Comparison of ENCODE assay signal across 29 cellular contexts in genomic region chr2:46273919-46274318, GRCh38. TPM values are rescaled to one million over a fixed set of nuclear protein-coding genes. Genes with fewer than 3 reads are reported as not detected.
DNase-seq lines count a peak whose midpoint lies in the region; ATAC-seq, FAIRE-seq and TF ChIP-seq lines count a peak whose summit lies in the region.
"Had no signal": no experiment of that assay in that cellular context is flagged by ENCODE, and none has a peak within 500 bp of the region (broad histone marks: within the 10 kb centered on the region; RNA-seq: fewer than 3 reads in every experiment).

No MANE protein-coding gene starts in this region.

- TF ChIP-seq CTCF in left ventricle myocardium inferior (IDR thresholded peaks at IDR 0.05; ENCODE audit: borderline replicate concordance) (no peak), endothelial cell of umbilical vein (IDR thresholded peaks at IDR 0.05; ENCODE audit: extremely low read depth in 1 of 2, insufficient read depth in 1 of 2, low read depth in 1 of 2, low read length in 2 of 2) (no peak), lower lobe of right lung (IDR thresholded peaks at IDR 0.05) (no peak), upper lobe of left lung (IDR thresholded peaks at IDR 0.05) (no peak)

- H3K36me3 ChIP-seq in left ventricle myocardium inferior: no peaks in the 10 kb centered on the region
- H3K36me3 ChIP-seq in endothelial cell of umbilical vein (ENCODE audit: control insufficient read depth in 2 of 2, extremely low read depth in 1 of 2, insufficient read depth in 2 of 2, low read length in 2 of 2): no peaks in the 10 kb centered on the region
- no peaks in the 10 kb centered on the region for H3K36me3 ChIP-seq in lower lobe of right lung
- no peaks in the 10 kb centered on the region for H3K36me3 ChIP-seq in upper lobe of left lung
- H3K36me3 ChIP-seq: adrenal gland, BE2C, breast epithelium, HAP-1 had no signal

- CTCF ChIA-PET in endothelial cell of umbilical vein (lab: Charles Lee): interaction anchor here (0.7 to 2.3 kb wide), 13 partner anchors 10 to 280 kb away, joined by 3 to 9 read pairs (median 3); partner anchors contain the start of gene EPAS1

- no peak overlapping the region for H2AFZ ChIP-seq in endothelial cell of umbilical vein (ENCODE audit: low read depth, low read length)
- H2AFZ ChIP-seq: PC-9 had no signal

- POLR2A ChIA-PET in endothelial cell of umbilical vein (lab: Charles Lee): interaction anchor here (1.1 to 1.7 kb wide), 2 partner anchors 23 to 24 kb away, joined by 5 to 6 read pairs; partner anchors contain the start of gene EPAS1

- ATAC-seq in lower lobe of right lung: no peak
- no peak for ATAC-seq in upper lobe of left lung (ENCODE audit: low FRiP score in 2 of 2)

- peaks cover 80% of the 10 kb centered on the region for H3K4me1 ChIP-seq in left ventricle myocardium inferior
- H3K4me1 ChIP-seq in endothelial cell of umbilical vein (ENCODE audit: control insufficient read depth, extremely low read depth, insufficient read depth, low read length): peaks cover 92% of the 10 kb centered on the region
- peaks cover 31% of the 10 kb centered on the region for H3K4me1 ChIP-seq in lower lobe of right lung
- H3K4me1 ChIP-seq in upper lobe of left lung: peaks cover 36 to 52% (median 40%) of the 10 kb centered on the region in 4 donors
- H3K4me1 ChIP-seq: breast epithelium, HAP-1 had no signal

- no peaks in the 10 kb centered on the region for H3K27me3 ChIP-seq in left ventricle myocardium inferior (ENCODE audit: low read depth)
- no peaks in the 10 kb centered on the region for H3K27me3 ChIP-seq in endothelial cell of umbilical vein (ENCODE audit: control insufficient read depth in 2 of 2, insufficient read depth in 2 of 2, low read length in 2 of 2)
- no peaks in the 10 kb centered on the region for H3K27me3 ChIP-seq in lower lobe of right lung (ENCODE audit: low read depth)
- no peaks in the 10 kb centered on the region for H3K27me3 ChIP-seq in upper lobe of left lung
- H3K27me3 ChIP-seq: adrenal gland, BE2C, breast epithelium had no signal

- no TSS peak for BruUV-seq in endothelial cell of umbilical vein (replicated peaks; lab: Mats Ljungman, UMichigan)

- no peak for FAIRE-seq in endothelial cell of umbilical vein (lab: Jason Lieb, UNC)
- FAIRE-seq: A204.1, GM12892, urothelium cell line had no signal

- H3K9ac ChIP-seq in endothelial cell of umbilical vein (replicated peaks; ENCODE audit: extremely low read depth, insufficient read depth, low read length): peak overlapping the region; percentile 22

- WGBS in upper lobe of left lung, 2 donors: 75 to 82% methylated on average over 5 of the region's 5 CpGs

- in situ Hi-C loops in G401 (cut with HindIII; ENCODE audit: low sequenced_read_pairs): no loop called here

- TF ChIP-seq POLR2A in endothelial cell of umbilical vein (IDR thresholded peaks at IDR 0.05; ENCODE audit: low read depth, low read length) (no peak), upper lobe of left lung (IDR thresholded peaks at IDR 0.05) (no peak)

- no peak overlapping the region for H3K4me3 ChIP-seq in left ventricle myocardium inferior
- H3K4me3 ChIP-seq in endothelial cell of umbilical vein (replicated peaks in 1 of 3; ENCODE audit: insufficient read depth in 1 of 3, low read depth in 1 of 3, low read length in 3 of 3): no peak overlapping the region
- H3K4me3 ChIP-seq in lower lobe of right lung: no peak overlapping the region
- H3K4me3 ChIP-seq in upper lobe of left lung: no peak overlapping the region
- H3K4me3 ChIP-seq: adrenal gland, breast epithelium, coronary artery, HAP-1, PC-9, skin epidermis had no signal

- H3K27ac ChIP-seq in left ventricle myocardium inferior (replicated peaks): peak overlapping the region; percentile 76
- peak overlapping the region; percentile 96 for H3K27ac ChIP-seq in endothelial cell of umbilical vein (ENCODE audit: insufficient read depth, low read depth, low read length)
- peak overlapping the region; percentile 62 for H3K27ac ChIP-seq in lower lobe of right lung
- peak overlapping the region; percentile 56 to 73 (median 64) for H3K27ac ChIP-seq in upper lobe of left lung
- H3K27ac ChIP-seq: PC-9 had no signal

- intact Hi-C loops in left ventricle myocardium inferior (cut with micrococcal nuclease): no loop called here
- intact Hi-C loops in cardiac septum (cut with DNase I): loop anchor here (5.0 kb wide), 2 partner anchors 92 to 207 kb away; no protein-coding TSS in a partner anchor
- intact Hi-C loops in endothelial cell of umbilical vein (cut with micrococcal nuclease): loop anchor here (1.0 kb wide), 4 partner anchors 17 to 259 kb away; no protein-coding TSS in a partner anchor
- intact Hi-C loops in lower lobe of right lung (cut with DNase I): no loop called here

- no peak overlapping the region for H3K4me2 ChIP-seq in endothelial cell of umbilical vein (ENCODE audit: insufficient read depth, low read length)
- H3K4me2 ChIP-seq: PC-9 had no signal

- H4K20me1 ChIP-seq in endothelial cell of umbilical vein (replicated peaks; ENCODE audit: control insufficient read depth, extremely low read depth, insufficient read depth, low read length): no peaks in the 10 kb centered on the region

- H3K79me2 ChIP-seq in endothelial cell of umbilical vein (ENCODE audit: control insufficient read depth, insufficient read depth, low read length): no peaks in the 10 kb centered on the region

- H3K9me3 ChIP-seq in left ventricle myocardium inferior (replicated peaks) (no peaks in the 10 kb centered on the region), endothelial cell of umbilical vein (replicated peaks; ENCODE audit: control insufficient read depth, insufficient read depth, low read length) (no peaks in the 10 kb centered on the region), lower lobe of right lung (no peaks in the 10 kb centered on the region), upper lobe of left lung (no peaks in the 10 kb centered on the region)
- H3K9me3 ChIP-seq: adrenal gland, BE2C, breast epithelium, HAP-1 had no signal

- TF ChIP-seq EP300 in upper lobe of left lung (IDR thresholded peaks at IDR 0.05): no peak

- dilution Hi-C loops in endothelial cell of umbilical vein (cut with MboI; ENCODE audit: extremely low pct_ligation_motif_present, low sequenced_read_pairs): no loop called here

- DNase-seq in left ventricle myocardium inferior (no peak), cardiac septum (ENCODE audit: low spot score) (no peak), endothelial cell of umbilical vein (ENCODE audit: low read depth, low spot score) (peak; percentile 58), lower lobe of right lung (no peak), upper lobe of left lung (no peak), Ammon's horn (ENCODE audit: low spot score) (no peak), G401 (ENCODE audit: low spot score) (no peak), NCI-H345 treated with DMSO at 0.1 percent for 48 hours (lab: John Stamatoyannopoulos, UW; ENCODE audit: unreplicated experiment) (no peak)
- DNase-seq: activated CD4-positive, alpha-beta T cell treated with anti-CD3 and anti-CD28 coated beads for 1 hour; activated CD8-positive, alpha-beta memory T cell treated with anti-CD3 and anti-CD28 coated beads for 24 hours; activated T-cell treated with anti-CD3 and anti-CD28 coated beads, Interleukin-2, amount 50 U/mL, for 1 hour; BE2C; NCI-H1048; NCI-H1694 treated with DMSO at 0.1 percent for 48 hours; NCI-H2171 treated with DMSO at 0.1 percent for 48 hours; NCI-H524 treated with DMSO at 0.1 percent for 48 hours; NK-92 treated with Interleukin-12 subunit alpha and Interleukin-12 subunit beta, amount 100 ng/mL, for 24 hours; PC-9; stimulated activated CD4-positive, alpha-beta T cell treated with anti-CD3 and anti-CD28 coated beads, Interleukin-1b, Interleukin-23, amount 100 ng/mL, for 48 hours; substantia nigra had no signal

- no peaks in the 10 kb centered on the region for H3K9me1 ChIP-seq in endothelial cell of umbilical vein (replicated peaks; ENCODE audit: control insufficient read depth, extremely low read depth, insufficient read depth, low read length)

TF ChIP-seq in endothelial cell of umbilical vein, 7 proteins besides CTCF, POLR2A, EP300 and RAD21:
- TF ChIP-seq JUN (IDR thresholded peaks at IDR 0.05; ENCODE audit: borderline replicate concordance, insufficient read depth, insufficient read length, low read depth) (no peak), FOS (IDR thresholded peaks at IDR 0.05; ENCODE audit: borderline replicate concordance, insufficient read depth, low read length) (no peak), MYC (IDR thresholded peaks at IDR 0.05; ENCODE audit: low read depth, low read length) (no peak), EZH2 (IDR thresholded peaks at IDR 0.05; ENCODE audit: borderline replicate concordance, low read depth, low read length, severe bottlenecking) (no peak), POLR2AphosphoS5 (IDR thresholded peaks at IDR 0.05; ENCODE audit: insufficient read depth, low read depth, low read length) (no peak), GATA2 (IDR thresholded peaks at IDR 0.05; ENCODE audit: insufficient read depth, insufficient read length, low read depth, low read length) (no peak)
- TF ChIP-seq, protein P1, sequence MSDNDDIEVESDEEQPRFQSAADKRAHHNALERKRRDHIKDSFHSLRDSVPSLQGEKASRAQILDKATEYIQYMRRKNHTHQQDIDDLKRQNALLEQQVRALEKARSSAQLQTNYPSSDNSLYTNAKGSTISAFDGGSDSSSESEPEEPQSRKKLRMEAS (IDR thresholded peaks at IDR 0.05; ENCODE audit: insufficient read depth, insufficient read length): no peak

RNA-seq across cellular contexts. Expression of gene EPAS1, which starts 23.3 kb away (rescaled TPM):
- total RNA-seq in left ventricle myocardium inferior (205 TPM), cardiac septum (139 TPM), endothelial cell of umbilical vein (374 and 397 TPM in 2 replicates), lower lobe of right lung (1,419 TPM), upper lobe of left lung (1,000 to 10,000 TPM in 4 of 6 donors, 100 to 1,000 TPM in 2; 440 to 1,878 (median 1,131) TPM)
- 214 and 229 TPM in 2 replicates for polyA plus RNA-seq in endothelial cell of umbilical vein
- 316 and 329 TPM in 2 replicates for polyA plus RNA-seq in endothelial cell of umbilical vein (2011; cell fraction: cytosol; rRNA removed)
- 257 and 293 TPM in 2 replicates for polyA plus RNA-seq in endothelial cell of umbilical vein (2011; cell fraction: nucleus; rRNA removed)
- polyA plus RNA-seq in endothelial cell of umbilical vein (2012): 294 and 311 TPM in 2 replicates
- 334 and 376 TPM in 2 replicates for polyA minus RNA-seq in endothelial cell of umbilical vein
- 84.9 TPM for polyA minus RNA-seq in endothelial cell of umbilical vein (2011; cell fraction: cytosol; rRNA and poly(A)+ RNA removed)
- polyA minus RNA-seq in endothelial cell of umbilical vein (2011; cell fraction: nucleus; rRNA and poly(A)+ RNA removed): 192 and 214 TPM in 2 replicates
- 0.03 TPM in 1 of 2 replicates, not detected in the other for total RNA-seq in G401 (2014; rRNA removed; shearing (Covaris generic))
- polyA plus RNA-seq: neural cell had no signal

Comparison
In these comparisons a context has a peak if more than half of its experiments do, and no peak if none do; other contexts are left out.
1. intact Hi-C loops: an anchor here in cardiac septum (5.0 kb wide) and endothelial cell of umbilical vein (1.0 kb wide); none called in left ventricle myocardium inferior and lower lobe of right lung.
2. RNA of gene EPAS1, which starts 23.3 kb away (total RNA-seq): 1,419 TPM in lower lobe of right lung (single experiment), 440 to 1,878 TPM in upper lobe of left lung, 374 to 397 TPM in endothelial cell of umbilical vein, 205 TPM in left ventricle myocardium inferior (single experiment) and 139 TPM in cardiac septum (single experiment); 0.03 TPM in G401; every median in the first group is over 100 times any median in the second.
3. Peak in every context shown above with its lines, with median percentiles within 50 percentile points of each other: H3K27ac ChIP-seq.